In genomic region chr7:129634361-129635034, GRCh38 we compare ENCODE assay signal across 1 cellular context.
TF ChIP-seq lines count a peak whose summit lies in the region.

No MANE protein-coding gene starts in this region.

TF ChIP-seq in HepG2, 621 proteins besides CTCF, POLR2A, EP300 and RAD21:
- peak; percentile 6 to 40; a peak in 1 of 4 replicates for TF ChIP-seq MAFK (conservative IDR thresholded peaks at IDR 0.05 in 1 of 2, IDR thresholded peaks at IDR 0.05 in 1 of 2; ENCODE audit: low read length in 2 of 2)
- TF ChIP-seq HMGXB3 (CRISPR knock-in tag; IDR thresholded peaks at IDR 0.05; ENCODE audit: borderline replicate concordance), result no peak
